In genomic region chr21:46228345-46229051, GRCh38 we compare ENCODE assay signal across 8 cellular contexts. TPM values are rescaled to one million over a fixed set of nuclear protein-coding genes. Genes with fewer than 3 reads are reported as not detected.
A peak's percentile ranks its signal among the peaks of the same experiment; 100 is the strongest.
DNase-seq lines count a peak whose midpoint lies in the region; ATAC-seq and TF ChIP-seq lines count a peak whose summit lies in the region.

Gene LSS (minus strand): TSS chr21:46228774. CDS start chr21:46228745, 29 bp downstream.

- H3K27me3 ChIP-seq in ovary (no peaks in the 10 kb centered on the region), thymus (ENCODE audit: control insufficient read depth, insufficient read depth) (no peaks in the 10 kb centered on the region)

- H3K4me1 ChIP-seq in ovary (ENCODE audit: insufficient read depth) (peaks cover 13% of the 10 kb centered on the region), thymus (ENCODE audit: control insufficient read depth, insufficient read depth, low read length) (peaks cover 12% of the 10 kb centered on the region)

- H3K9me3 ChIP-seq in ovary (no peaks in the 10 kb centered on the region), thymus (ENCODE audit: control insufficient read depth) (no peaks in the 10 kb centered on the region)

- DNase-seq in GM12864 (ENCODE audit: low read depth): peak; percentile 93
- peak; percentile 85 for DNase-seq in NCI-H1417 treated with DMSO at 0.1 percent for 48 hours (lab: John Stamatoyannopoulos, UW)
- DNase-seq in SW 1271 (lab: John Stamatoyannopoulos, UW): peak; percentile 73 to 87
- DNase-seq in activated naive CD8-positive, alpha-beta T cell treated with anti-CD3 and anti-CD28 coated beads, Interleukin-2, amount 50 U/mL, for 16 hours (ENCODE audit: low read depth, low spot score): peak; percentile 96
- peak; percentile 99 for DNase-seq in Right ventricle myocardium inferior (ENCODE audit: missing footprints)
- peak; percentile 96 to 99 (median 98) for DNase-seq in ovary

- no peak for TF ChIP-seq EP300 in ovary (IDR thresholded peaks at IDR 0.05)

- ATAC-seq in HG02763 (IDR thresholded peaks at IDR 0.05; ENCODE audit: unreplicated experiment): peak; percentile 86
- ATAC-seq in Right ventricle myocardium inferior: peak; percentile 95

- H3K4me3 ChIP-seq in GM12864 (ENCODE audit: low read depth, low read length) (peak within 1 kb of the TSS; percentile 87), ovary (peak within 1 kb of the TSS; percentile 67), thymus (ENCODE audit: low read length) (peak within 1 kb of the TSS; percentile 85)

- H3K27ac ChIP-seq in ovary (peak within 1 kb of the TSS; percentile 77 to 81), thymus (ENCODE audit: low read depth) (peak within 1 kb of the TSS; percentile 90)

- intact Hi-C loops in Right ventricle myocardium inferior (cut with DNase I) (loop anchor here (2.0 to 10.0 kb wide), 4 partner anchors 40 to 254 kb away; partner anchors contain the start of genes MCM3AP and YBEY), ovary (cut with DNase I) (loop anchor here in 3 of 4 donors (5.0 to 10.0 kb wide), 4 partner anchors 56 to 256 kb away; partner anchors contain the start of genes FTCD (in 1 of the 3), MCM3AP (in 1 of the 3) and YBEY (in 1 of the 3))

- TF ChIP-seq CTCF in GM12864 (IDR thresholded peaks at IDR 0.05; ENCODE audit: low read depth, low read length, missing control alignments) (no peak), ovary (IDR thresholded peaks at IDR 0.05) (peak in 1 of 3 donors; percentile 15)

- H3K36me3 ChIP-seq in ovary (no peaks in the 10 kb centered on the region), thymus (ENCODE audit: control insufficient read depth, insufficient read depth) (peaks cover 6% of the 10 kb centered on the region)

- WGBS in ovary, 3 donors: 0 to 1% (median 0%) methylated on average over 23 to 77 of the region's 77 CpGs
- under 1% methylated on average over 77 of the region's 77 CpGs for WGBS in thymus

- TF ChIP-seq POLR2A in ovary (IDR thresholded peaks at IDR 0.05): no peak

RNA-seq across cellular contexts. Expression of gene LSS, which starts in this region (rescaled TPM):
- 61.0 TPM for total RNA-seq in Right ventricle myocardium inferior
- total RNA-seq in ovary: 100 to 1,000 TPM in 2 of 7 donors, 10 to 100 TPM in 5; 33.2 to 201 (median 80.9) TPM
- 10 to 100 TPM; 19.8 to 49.8 TPM for polyA plus RNA-seq in ovary
- 14.9 TPM for polyA plus RNA-seq in thymus

Comparison
In these comparisons a context has a peak if more than half of its experiments do, and no peak if none do; other contexts are left out.
1. Peak in every context shown above with its lines: DNase-seq, ATAC-seq, H3K4me3 ChIP-seq and H3K27ac ChIP-seq.